Comparison of ENCODE assay signal across 1 cellular context in genomic region chr22:41681616-41682015, GRCh38.
TF ChIP-seq lines count a peak whose summit lies in the region.

No MANE protein-coding gene starts in this region.

TF ChIP-seq in HEK293, 187 proteins besides CTCF, POLR2A, EP300 and RAD21 (continued from another document):
- TF ChIP-seq ZNF704 (tag by site-specific recombination; IDR thresholded peaks at IDR 0.05) (no peak), ZNF48 (tag by site-specific recombination; IDR thresholded peaks at IDR 0.05) (no peak), ZNF280D (tag by site-specific recombination; IDR thresholded peaks at IDR 0.05) (no peak), ZNF140 (tag by site-specific recombination; IDR thresholded peaks at IDR 0.05) (peak; percentile 50; the same call in 1 of the 2 replicates), ZNF155 (tag by site-specific recombination; IDR thresholded peaks at IDR 0.05) (no peak), ZNF146 (tag by site-specific recombination; IDR thresholded peaks at IDR 0.05) (no peak), ZNF76 (tag by site-specific recombination; IDR thresholded peaks at IDR 0.05; ENCODE audit: borderline replicate concordance, low read depth) (no peak), ZNF423 (tag by site-specific recombination; IDR thresholded peaks at IDR 0.05) (no peak), REST (tag by site-specific recombination; IDR thresholded peaks at IDR 0.05) (no peak), ZNF488 (tag by site-specific recombination; IDR thresholded peaks at IDR 0.05) (no peak), PBX3 (CRISPR knock-in tag; IDR thresholded peaks at IDR 0.05) (no peak), ZNF639 (tag by site-specific recombination; IDR thresholded peaks at IDR 0.05) (no peak)
